Comparison of ENCODE assay signal across 8 cellular contexts in genomic region chr1:169348356-169349036, GRCh38. TPM values are rescaled to one million over a fixed set of nuclear protein-coding genes. Genes with fewer than 3 reads are reported as not detected.
DNase-seq lines count a peak whose midpoint lies in the region; ATAC-seq, FAIRE-seq and TF ChIP-seq lines count a peak whose summit lies in the region.

No MANE protein-coding gene starts in this region.

- H3K27me3 Mint-ChIP-seq in natural killer cell treated with Interleukin-12 subunit alpha and Interleukin-12 subunit beta and Interleukin-15 and Interleukin-18, amount 100 ng/mL, for 72 hours = no peaks in the 10 kb centered on the region
- H3K27me3 Mint-ChIP-seq in T-helper 2 cell treated with Interferon-gamma antibody and Interleukin-4, amounts not matched to agents 5 μg/mL and 100 μg/mL, for 36 hours (ENCODE audit: low read depth) = no peaks in the 10 kb centered on the region

- POLR2A ChIA-PET in H1 (lab: Charles Lee; ENCODE audit: partially characterized antibody) = interaction anchor here (0.7 kb wide), 1 partner anchor 237 kb away, joined by 3 read pairs; no protein-coding TSS in a partner anchor

- H3K9me3 Mint-ChIP-seq in natural killer cell treated with Interleukin-12 subunit alpha and Interleukin-12 subunit beta and Interleukin-15 and Interleukin-18, amount 100 ng/mL, for 72 hours = no peaks in the 10 kb centered on the region
- peaks cover 7% of the 10 kb centered on the region for H3K9me3 Mint-ChIP-seq in T-helper 2 cell treated with Interferon-gamma antibody and Interleukin-4, amounts not matched to agents 5 μg/mL and 100 μg/mL, for 36 hours

- no peaks in the 10 kb centered on the region for H4K20me1 ChIP-seq in H1 (replicated peaks in 1 of 2; ENCODE audit: control insufficient read depth in 1 of 2, insufficient read depth in 2 of 2, low read length in 2 of 2)

- H2AK5ac ChIP-seq in H1 (ENCODE audit: low read depth, low read length) = no peak overlapping the region

- no peak overlapping the region for H2BK120ac ChIP-seq in H1 (replicated peaks; ENCODE audit: low read depth, low read length)

- no peak for TF ChIP-seq POLR2A in Peyer's patch (IDR thresholded peaks at IDR 0.05)
- TF ChIP-seq POLR2A in H1 (IDR thresholded peaks at IDR 0.05; ENCODE audit: control extremely low read depth in 1 of 2, low read depth in 2 of 2, low read length in 2 of 2) = no peak

- H3K14ac ChIP-seq in H1 (ENCODE audit: insufficient read length) = no peak overlapping the region

- H3K4me3 ChIP-seq in Peyer's patch (no peak overlapping the region), H1 (ENCODE audit: extremely low read depth in 1 of 4, insufficient read depth in 2 of 4, low read depth in 3 of 4, low read length in 4 of 4) (no peak overlapping the region)

- no peak overlapping the region for H4K5ac ChIP-seq in H1 (ENCODE audit: insufficient read length, low read depth, low read length)

- H3K79me1 ChIP-seq in H1 (ENCODE audit: low read depth, low read length) = no peaks in the 10 kb centered on the region

- no peak overlapping the region for H3K4ac ChIP-seq in H1 (replicated peaks; ENCODE audit: insufficient read length, low read depth, low read length)

- WGBS in H1 (ENCODE audit: extremely low coverage in 1 of 2, insufficient coverage in 1 of 2, insufficient read length in 1 of 2, insufficient replicate concordance in 2 of 2, low coverage in 1 of 2, low lambda C conversion rate in 2 of 2, missing lambda C conversion rate in 1 of 2), 2 experiments = 54% methylated on average over 5 of the region's 5 CpGs; no CpG with 5 or more reads in 1 of the 2 experiments

- H4K91ac ChIP-seq in H1 (replicated peaks; ENCODE audit: insufficient read length, low read length) = no peak overlapping the region

- no peaks in the 10 kb centered on the region for H3K23me2 ChIP-seq in H1 (ENCODE audit: low read depth, low read length)

- TF ChIP-seq CTCF in Peyer's patch (IDR thresholded peaks at IDR 0.05) (peak; percentile 57 to 93 (median 90)), H1 (IDR thresholded peaks at IDR 0.05; ENCODE audit: control extremely low read depth in 1 of 3, insufficient read depth in 1 of 3, low read depth in 1 of 3, low read length in 3 of 3) (peak in 2 of 3 experiments; percentile 39 to 59; a peak in 2 of 4 replicates)

- H3K56ac ChIP-seq in H1 (replicated peaks; ENCODE audit: insufficient read length, low read depth, low read length) = no peak overlapping the region

- CTCF ChIA-PET in H1 (lab: Charles Lee; ENCODE audit: partially characterized antibody) = interaction anchor here (0.6 to 4.3 kb wide), 50 partner anchors 10 to 1006 kb away, joined by 3 to 36 read pairs (median 4); partner anchors contain the start of genes BLZF1, CCDC181 and NME7

- H3K9me3 ChIP-seq in Peyer's patch = no peaks in the 10 kb centered on the region
- H3K9me3 ChIP-seq in H1 (ENCODE audit: insufficient read depth in 2 of 2, low read depth in 1 of 2, low read length in 1 of 2) = no peaks in the 10 kb centered on the region

- H3K9ac ChIP-seq in H1 (replicated peaks in 1 of 4; ENCODE audit: extremely low read depth in 1 of 4, low read depth in 3 of 4, low read length in 3 of 4) = no peak overlapping the region

- peak; percentile 58 for FAIRE-seq in H1 (lab: Jason Lieb, UNC)

- H3K27ac ChIP-seq in Peyer's patch (no peak overlapping the region), H1 (ENCODE audit: low read depth, low read length) (no peak overlapping the region)

- ATAC-seq in natural killer cell treated with Interleukin-12 subunit alpha and Interleukin-12 subunit beta and Interleukin-15 and Interleukin-18, amount 100 ng/mL, for 72 hours = no peak
- ATAC-seq in HG02588 (IDR thresholded peaks at IDR 0.05; ENCODE audit: unreplicated experiment) = no peak

- no peak overlapping the region for H3K18ac ChIP-seq in H1 (ENCODE audit: extremely low read depth, low read length)

- no peak overlapping the region for H2AFZ ChIP-seq in H1 (ENCODE audit: low read length)

- H3K23ac ChIP-seq in H1 (ENCODE audit: insufficient read length) = no peak overlapping the region

- H4K8ac ChIP-seq in H1 (ENCODE audit: extremely low read depth, insufficient read depth, low read length) = no peak overlapping the region

- H3K27me3 ChIP-seq in Peyer's patch = no peaks in the 10 kb centered on the region
- H3K27me3 ChIP-seq in H1 (replicated peaks in 1 of 4; ENCODE audit: control insufficient read depth in 3 of 4, extremely low read depth in 1 of 4, insufficient read depth in 3 of 4, low read length in 3 of 4) = no peaks in the 10 kb centered on the region

- no peak for TF ChIP-seq EP300 in H1 (IDR thresholded peaks at IDR 0.05; ENCODE audit: borderline replicate concordance in 1 of 2, low read depth in 2 of 2, low read length in 2 of 2)

- H3K27ac Mint-ChIP-seq in natural killer cell treated with Interleukin-12 subunit alpha and Interleukin-12 subunit beta and Interleukin-15 and Interleukin-18, amount 100 ng/mL, for 72 hours = no peak overlapping the region
- no peak overlapping the region for H3K27ac Mint-ChIP-seq in T-helper 2 cell treated with Interferon-gamma antibody and Interleukin-4, amounts not matched to agents 5 μg/mL and 100 μg/mL, for 36 hours

- no peak overlapping the region for H2BK5ac ChIP-seq in H1 (ENCODE audit: low read depth, low read length)

- 0 out of 4 replicates have a peak, but pooled peaks cover 0 to 3% of the 10 kb centered on the region in 2 experiments for H3K79me2 ChIP-seq in H1 (ENCODE audit: control insufficient read depth in 1 of 2, insufficient read depth in 2 of 2, low read length in 2 of 2)

- H3K36me3 Mint-ChIP-seq in natural killer cell treated with Interleukin-12 subunit alpha and Interleukin-12 subunit beta and Interleukin-15 and Interleukin-18, amount 100 ng/mL, for 72 hours = no peaks in the 10 kb centered on the region
- peaks cover 7% of the 10 kb centered on the region for H3K36me3 Mint-ChIP-seq in T-helper 2 cell treated with Interferon-gamma antibody and Interleukin-4, amounts not matched to agents 5 μg/mL and 100 μg/mL, for 36 hours (ENCODE audit: low read depth)

- no peak overlapping the region for H2BK12ac ChIP-seq in H1 (ENCODE audit: low read depth, low read length)

- H3K4me1 ChIP-seq in Peyer's patch = no peaks in the 10 kb centered on the region
- H3K4me1 ChIP-seq in H1 (replicated peaks in 1 of 4; ENCODE audit: control insufficient read depth in 3 of 4, insufficient read depth in 4 of 4, low read length in 3 of 4) = no peaks in the 10 kb centered on the region

- H3K4me3 Mint-ChIP-seq in natural killer cell treated with Interleukin-12 subunit alpha and Interleukin-12 subunit beta and Interleukin-15 and Interleukin-18, amount 100 ng/mL, for 72 hours = no peak overlapping the region
- H3K4me3 Mint-ChIP-seq in T-helper 2 cell treated with Interferon-gamma antibody and Interleukin-4, amounts not matched to agents 5 μg/mL and 100 μg/mL, for 36 hours = no peak overlapping the region

- H3K36me3 ChIP-seq in Peyer's patch (no peaks in the 10 kb centered on the region), H1 (ENCODE audit: control insufficient read depth in 2 of 4, insufficient read depth in 4 of 4, low read length in 3 of 4) (no peaks in the 10 kb centered on the region)

- H3K4me1 Mint-ChIP-seq in natural killer cell treated with Interleukin-12 subunit alpha and Interleukin-12 subunit beta and Interleukin-15 and Interleukin-18, amount 100 ng/mL, for 72 hours (ENCODE audit: low read depth in 2 of 2) = no peaks in the 10 kb centered on the region
- H3K4me1 Mint-ChIP-seq in T-helper 2 cell treated with Interferon-gamma antibody and Interleukin-4, amounts not matched to agents 5 μg/mL and 100 μg/mL, for 36 hours (ENCODE audit: low read depth) = peaks cover 10% of the 10 kb centered on the region

- H2BK20ac ChIP-seq in H1 (ENCODE audit: low read length) = no peak overlapping the region

- DNase-seq in DMS53 treated with DMSO at 0.1 percent for 48 hours (lab: John Stamatoyannopoulos, UW; ENCODE audit: unreplicated experiment) (peak; percentile 55), HuH-7.5 (ENCODE audit: low spot score) (peak; percentile 13), Peyer's patch (peak in 1 of 3 donors; percentile 56), H1 (ENCODE audit: low read depth in 1 of 2, low spot score in 2 of 2) (no peak), HPDE6-E6E7 (ENCODE audit: extremely low spot score) (no peak)
- DNase-seq in natural killer cell treated with Interleukin-12 subunit alpha and Interleukin-12 subunit beta and Interleukin-15 and Interleukin-18, amount 100 ng/mL, for 72 hours (ENCODE audit: low spot score) = peak; percentile 81
- no peak for DNase-seq in T-helper 2 cell treated with Interferon-gamma antibody and Interleukin-4, amounts not matched to agents 5 μg/mL and 100 μg/mL, for 36 hours (ENCODE audit: low spot score)

- no peak overlapping the region for H3K4me2 ChIP-seq in H1 (ENCODE audit: insufficient read depth in 1 of 2, low read depth in 2 of 2, low read length in 2 of 2)

- peak; percentile 86 for TF ChIP-seq RAD21 in H1 (IDR thresholded peaks at IDR 0.05 in 1 of 2, conservative IDR thresholded peaks at IDR 0.05 in 1 of 2; ENCODE audit: low read depth in 2 of 2, low read length in 2 of 2)

- H2BK15ac ChIP-seq in H1 (ENCODE audit: low read length) = no peak overlapping the region

RNA-seq across cellular contexts. Expression of gene NME7, which starts 19.1 kb away (rescaled TPM):
- total RNA-seq in Peyer's patch = 10 to 100 TPM in 1 of 4 donors, 1 to 10 TPM in 3; 3.3 to 12.7 (median 4.6) TPM
- total RNA-seq in H1 (2021; fragmentation: NEBNext Ultra II Directional; extraction: Animal tissue kit (Norgen Biotek cat#: 25700)) = 26.8 and 28.5 TPM in 2 replicates
- 6.7 and 11.6 TPM in 2 replicates for polyA plus RNA-seq in H1 (2011; rRNA removed)
- polyA plus RNA-seq in H1 (2011; cell fraction: cytosol; rRNA removed) = 18.3 TPM
- 4.3 TPM for polyA plus RNA-seq in H1 (2011; cell fraction: nucleus; rRNA removed)
- polyA plus RNA-seq in H1 (2012, experiment 1 of 2) = 17.1 to 56.8 TPM (median 19.3 TPM) in 4 replicates
- polyA plus RNA-seq in H1 (2012, experiment 2 of 2) = 3.7 TPM
- polyA plus RNA-seq in H1 (2013, experiment 1 of 2) = 51.0 TPM
- polyA plus RNA-seq in H1 (2013, experiment 2 of 2) = 61.8 TPM
- polyA minus RNA-seq in H1 (2011; rRNA and poly(A)+ RNA removed) = 10.0 and 10.6 TPM in 2 replicates
- 10.2 TPM for polyA minus RNA-seq in H1 (2011; cell fraction: cytosol; rRNA and poly(A)+ RNA removed)
- polyA minus RNA-seq in H1 (2011; cell fraction: nucleus; rRNA and poly(A)+ RNA removed) = 42.3 TPM
- total RNA-seq in natural killer cell treated with Interleukin-12 subunit alpha and Interleukin-12 subunit beta and Interleukin-15 and Interleukin-18, amount 100 ng/mL, for 72 hours = 10 to 100 TPM in 1 of 2 donors, 1 to 10 TPM in 1; 8.8 to 10.8 TPM

RNA-seq across cellular contexts. Expression of gene BLZF1, which starts 19.5 kb away (rescaled TPM):
- total RNA-seq in Peyer's patch = 10 to 100 TPM; 14.7 to 28.9 (median 20.3) TPM
- total RNA-seq in H1 (2021; fragmentation: NEBNext Ultra II Directional; extraction: Animal tissue kit (Norgen Biotek cat#: 25700)) = 9.9 and 10.3 TPM in 2 replicates
- polyA plus RNA-seq in H1 (2011; rRNA removed) = 1.1 and 1.8 TPM in 2 replicates
- polyA plus RNA-seq in H1 (2011; cell fraction: cytosol; rRNA removed) = 2.8 TPM
- polyA plus RNA-seq in H1 (2011; cell fraction: nucleus; rRNA removed) = 1.2 TPM
- polyA plus RNA-seq in H1 (2012, experiment 1 of 2) = 3.6 to 9.1 TPM (median 4.2 TPM) in 4 replicates
- 0.38 TPM for polyA plus RNA-seq in H1 (2012, experiment 2 of 2)
- polyA plus RNA-seq in H1 (2013, experiment 1 of 2) = 6.2 TPM
- polyA plus RNA-seq in H1 (2013, experiment 2 of 2) = 6.2 TPM
- 4.3 and 4.7 TPM in 2 replicates for polyA minus RNA-seq in H1 (2011; rRNA and poly(A)+ RNA removed)
- polyA minus RNA-seq in H1 (2011; cell fraction: cytosol; rRNA and poly(A)+ RNA removed) = 3.4 TPM
- polyA minus RNA-seq in H1 (2011; cell fraction: nucleus; rRNA and poly(A)+ RNA removed) = 13.8 TPM
- 10 to 100 TPM; 13.9 to 14.3 TPM for total RNA-seq in natural killer cell treated with Interleukin-12 subunit alpha and Interleukin-12 subunit beta and Interleukin-15 and Interleukin-18, amount 100 ng/mL, for 72 hours

Comparison
In these comparisons a context has a peak if more than half of its experiments do, and no peak if none do; other contexts are left out.
1. DNase-seq: peak in DMS53 treated with DMSO at 0.1 percent for 48 hours (single experiment), HuH-7.5 (single experiment) and natural killer cell treated with Interleukin-12 subunit alpha and Interleukin-12 subunit beta and Interleukin-15 and Interleukin-18, amount 100 ng/mL, for 72 hours (single experiment); none in H1 (0 of 2), T-helper 2 cell treated with Interferon-gamma antibody and Interleukin-4, amounts not matched to agents 5 μg/mL and 100 μg/mL, for 36 hours (single experiment) and HPDE6-E6E7 (single experiment).